In the genomic region with DNA sequence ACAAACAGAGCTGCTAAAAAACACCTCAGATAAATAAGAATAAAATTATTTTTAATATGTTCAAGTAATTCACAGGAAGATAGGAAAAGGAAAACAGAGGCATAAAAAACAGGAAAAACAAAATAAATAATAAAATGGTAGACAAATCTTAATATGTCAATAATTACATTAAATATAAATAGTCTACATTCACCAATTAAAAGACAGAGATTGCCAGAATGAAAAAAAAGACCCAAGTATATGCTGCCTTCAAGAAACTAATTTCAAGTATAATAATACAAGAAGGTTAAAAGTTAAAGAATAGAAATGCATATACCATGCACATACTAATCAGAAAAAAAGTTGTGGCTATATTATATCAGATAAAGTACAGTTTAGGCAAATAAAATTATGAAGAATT, we compare ENCODE assay signal across 1 cellular context.
TF ChIP-seq lines count a peak whose summit lies in the region.

No MANE protein-coding gene starts in this region.

TF ChIP-seq in HepG2, 621 proteins besides CTCF, POLR2A, EP300 and RAD21 (continued from another document):
- TF ChIP-seq, protein P1, sequence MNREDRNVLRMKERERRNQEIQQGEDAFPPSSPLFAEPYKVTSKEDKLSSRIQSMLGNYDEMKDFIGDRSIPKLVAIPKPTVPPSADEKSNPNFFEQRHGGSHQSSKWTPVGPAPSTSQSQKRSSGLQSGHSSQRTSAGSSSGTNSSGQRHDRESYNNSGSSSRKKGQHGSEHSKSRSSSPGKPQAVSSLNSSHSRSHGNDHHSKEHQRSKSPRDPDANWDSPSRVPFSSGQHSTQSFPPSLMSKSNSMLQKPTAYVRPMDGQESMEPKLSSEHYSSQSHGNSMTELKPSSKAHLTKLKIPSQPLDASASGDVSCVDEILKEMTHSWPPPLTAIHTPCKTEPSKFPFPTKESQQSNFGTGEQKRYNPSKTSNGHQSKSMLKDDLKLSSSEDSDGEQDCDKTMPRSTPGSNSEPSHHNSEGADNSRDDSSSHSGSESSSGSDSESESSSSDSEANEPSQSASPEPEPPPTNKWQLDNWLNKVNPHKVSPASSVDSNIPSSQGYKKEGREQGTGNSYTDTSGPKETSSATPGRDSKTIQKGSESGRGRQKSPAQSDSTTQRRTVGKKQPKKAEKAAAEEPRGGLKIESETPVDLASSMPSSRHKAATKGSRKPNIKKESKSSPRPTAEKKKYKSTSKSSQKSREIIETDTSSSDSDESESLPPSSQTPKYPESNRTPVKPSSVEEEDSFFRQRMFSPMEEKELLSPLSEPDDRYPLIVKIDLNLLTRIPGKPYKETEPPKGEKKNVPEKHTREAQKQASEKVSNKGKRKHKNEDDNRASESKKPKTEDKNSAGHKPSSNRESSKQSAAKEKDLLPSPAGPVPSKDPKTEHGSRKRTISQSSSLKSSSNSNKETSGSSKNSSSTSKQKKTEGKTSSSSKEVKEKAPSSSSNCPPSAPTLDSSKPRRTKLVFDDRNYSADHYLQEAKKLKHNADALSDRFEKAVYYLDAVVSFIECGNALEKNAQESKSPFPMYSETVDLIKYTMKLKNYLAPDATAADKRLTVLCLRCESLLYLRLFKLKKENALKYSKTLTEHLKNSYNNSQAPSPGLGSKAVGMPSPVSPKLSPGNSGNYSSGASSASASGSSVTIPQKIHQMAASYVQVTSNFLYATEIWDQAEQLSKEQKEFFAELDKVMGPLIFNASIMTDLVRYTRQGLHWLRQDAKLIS (CRISPR knock-in tag; IDR thresholded peaks at IDR 0.05) = no peak
- TF ChIP-seq GZF1 (CRISPR knock-in tag; IDR thresholded peaks at IDR 0.05) (no peak), ZNF644 (CRISPR knock-in tag; IDR thresholded peaks at IDR 0.05; ENCODE audit: low read depth) (no peak), ZNF124 (CRISPR knock-in tag; IDR thresholded peaks at IDR 0.05) (no peak), ESRRA (CRISPR knock-in tag; IDR thresholded peaks at IDR 0.05; ENCODE audit: low read depth) (no peak), REPIN1 (CRISPR knock-in tag; IDR thresholded peaks at IDR 0.05; ENCODE audit: borderline replicate concordance, low read depth) (no peak), ZNF883 (CRISPR knock-in tag; IDR thresholded peaks at IDR 0.05; ENCODE audit: not compliant biosample characterization) (no peak), NFKB2 (CRISPR knock-in tag; IDR thresholded peaks at IDR 0.05; ENCODE audit: borderline replicate concordance) (no peak), BRD4 (CRISPR knock-in tag; IDR thresholded peaks at IDR 0.05) (no peak), MED13 (CRISPR knock-in tag; IDR thresholded peaks at IDR 0.05) (no peak), RXRA (CRISPR knock-in tag; IDR thresholded peaks at IDR 0.05) (no peak)
- TF ChIP-seq, protein P2, sequence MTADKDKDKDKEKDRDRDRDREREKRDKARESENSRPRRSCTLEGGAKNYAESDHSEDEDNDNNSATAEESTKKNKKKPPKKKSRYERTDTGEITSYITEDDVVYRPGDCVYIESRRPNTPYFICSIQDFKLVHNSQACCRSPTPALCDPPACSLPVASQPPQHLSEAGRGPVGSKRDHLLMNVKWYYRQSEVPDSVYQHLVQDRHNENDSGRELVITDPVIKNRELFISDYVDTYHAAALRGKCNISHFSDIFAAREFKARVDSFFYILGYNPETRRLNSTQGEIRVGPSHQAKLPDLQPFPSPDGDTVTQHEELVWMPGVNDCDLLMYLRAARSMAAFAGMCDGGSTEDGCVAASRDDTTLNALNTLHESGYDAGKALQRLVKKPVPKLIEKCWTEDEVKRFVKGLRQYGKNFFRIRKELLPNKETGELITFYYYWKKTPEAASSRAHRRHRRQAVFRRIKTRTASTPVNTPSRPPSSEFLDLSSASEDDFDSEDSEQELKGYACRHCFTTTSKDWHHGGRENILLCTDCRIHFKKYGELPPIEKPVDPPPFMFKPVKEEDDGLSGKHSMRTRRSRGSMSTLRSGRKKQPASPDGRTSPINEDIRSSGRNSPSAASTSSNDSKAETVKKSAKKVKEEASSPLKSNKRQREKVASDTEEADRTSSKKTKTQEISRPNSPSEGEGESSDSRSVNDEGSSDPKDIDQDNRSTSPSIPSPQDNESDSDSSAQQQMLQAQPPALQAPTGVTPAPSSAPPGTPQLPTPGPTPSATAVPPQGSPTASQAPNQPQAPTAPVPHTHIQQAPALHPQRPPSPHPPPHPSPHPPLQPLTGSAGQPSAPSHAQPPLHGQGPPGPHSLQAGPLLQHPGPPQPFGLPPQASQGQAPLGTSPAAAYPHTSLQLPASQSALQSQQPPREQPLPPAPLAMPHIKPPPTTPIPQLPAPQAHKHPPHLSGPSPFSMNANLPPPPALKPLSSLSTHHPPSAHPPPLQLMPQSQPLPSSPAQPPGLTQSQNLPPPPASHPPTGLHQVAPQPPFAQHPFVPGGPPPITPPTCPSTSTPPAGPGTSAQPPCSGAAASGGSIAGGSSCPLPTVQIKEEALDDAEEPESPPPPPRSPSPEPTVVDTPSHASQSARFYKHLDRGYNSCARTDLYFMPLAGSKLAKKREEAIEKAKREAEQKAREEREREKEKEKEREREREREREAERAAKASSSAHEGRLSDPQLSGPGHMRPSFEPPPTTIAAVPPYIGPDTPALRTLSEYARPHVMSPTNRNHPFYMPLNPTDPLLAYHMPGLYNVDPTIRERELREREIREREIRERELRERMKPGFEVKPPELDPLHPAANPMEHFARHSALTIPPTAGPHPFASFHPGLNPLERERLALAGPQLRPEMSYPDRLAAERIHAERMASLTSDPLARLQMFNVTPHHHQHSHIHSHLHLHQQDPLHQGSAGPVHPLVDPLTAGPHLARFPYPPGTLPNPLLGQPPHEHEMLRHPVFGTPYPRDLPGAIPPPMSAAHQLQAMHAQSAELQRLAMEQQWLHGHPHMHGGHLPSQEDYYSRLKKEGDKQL (CRISPR knock-in tag; IDR thresholded peaks at IDR 0.05; ENCODE audit: low read depth) = no peak
- TF ChIP-seq, protein P3, sequence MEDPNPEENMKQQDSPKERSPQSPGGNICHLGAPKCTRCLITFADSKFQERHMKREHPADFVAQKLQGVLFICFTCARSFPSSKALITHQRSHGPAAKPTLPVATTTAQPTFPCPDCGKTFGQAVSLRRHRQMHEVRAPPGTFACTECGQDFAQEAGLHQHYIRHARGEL (CRISPR knock-in tag; IDR thresholded peaks at IDR 0.05) = no peak
- TF ChIP-seq, protein P4, sequence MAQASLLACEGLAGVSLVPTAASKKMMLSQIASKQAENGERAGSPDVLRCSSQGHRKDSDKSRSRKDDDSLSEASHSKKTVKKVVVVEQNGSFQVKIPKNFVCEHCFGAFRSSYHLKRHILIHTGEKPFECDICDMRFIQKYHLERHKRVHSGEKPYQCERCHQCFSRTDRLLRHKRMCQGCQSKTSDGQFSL (CRISPR knock-in tag; IDR thresholded peaks at IDR 0.05) = no peak
- TF ChIP-seq, protein P5, sequence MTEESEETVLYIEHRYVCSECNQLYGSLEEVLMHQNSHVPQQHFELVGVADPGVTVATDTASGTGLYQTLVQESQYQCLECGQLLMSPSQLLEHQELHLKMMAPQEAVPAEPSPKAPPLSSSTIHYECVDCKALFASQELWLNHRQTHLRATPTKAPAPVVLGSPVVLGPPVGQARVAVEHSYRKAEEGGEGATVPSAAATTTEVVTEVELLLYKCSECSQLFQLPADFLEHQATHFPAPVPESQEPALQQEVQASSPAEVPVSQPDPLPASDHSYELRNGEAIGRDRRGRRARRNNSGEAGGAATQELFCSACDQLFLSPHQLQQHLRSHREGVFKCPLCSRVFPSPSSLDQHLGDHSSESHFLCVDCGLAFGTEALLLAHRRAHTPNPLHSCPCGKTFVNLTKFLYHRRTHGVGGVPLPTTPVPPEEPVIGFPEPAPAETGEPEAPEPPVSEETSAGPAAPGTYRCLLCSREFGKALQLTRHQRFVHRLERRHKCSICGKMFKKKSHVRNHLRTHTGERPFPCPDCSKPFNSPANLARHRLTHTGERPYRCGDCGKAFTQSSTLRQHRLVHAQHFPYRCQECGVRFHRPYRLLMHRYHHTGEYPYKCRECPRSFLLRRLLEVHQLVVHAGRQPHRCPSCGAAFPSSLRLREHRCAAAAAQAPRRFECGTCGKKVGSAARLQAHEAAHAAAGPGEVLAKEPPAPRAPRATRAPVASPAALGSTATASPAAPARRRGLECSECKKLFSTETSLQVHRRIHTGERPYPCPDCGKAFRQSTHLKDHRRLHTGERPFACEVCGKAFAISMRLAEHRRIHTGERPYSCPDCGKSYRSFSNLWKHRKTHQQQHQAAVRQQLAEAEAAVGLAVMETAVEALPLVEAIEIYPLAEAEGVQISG (CRISPR knock-in tag; IDR thresholded peaks at IDR 0.05) = no peak
